Comparison of ENCODE assay signal across 16 cellular contexts in the genomic region with DNA sequence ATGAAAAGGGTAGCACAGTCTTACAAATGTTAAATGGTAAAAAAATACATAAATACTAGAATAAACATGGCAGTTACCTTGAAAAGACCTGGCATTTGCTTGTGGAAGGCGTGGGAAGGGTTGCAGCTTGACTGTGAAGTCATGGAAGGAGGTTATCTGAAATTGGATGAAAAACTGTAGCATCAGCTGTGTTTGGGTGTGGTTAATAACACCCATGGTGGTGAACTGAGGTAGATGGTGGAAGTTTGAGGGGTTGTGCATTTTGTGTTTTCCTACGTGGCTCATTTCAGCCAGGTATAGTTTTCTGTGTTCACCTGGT. TPM values are rescaled to one million over a fixed set of nuclear protein-coding genes. Genes with fewer than 3 reads are reported as not detected.
DNase-seq lines count a peak whose midpoint lies in the region; ATAC-seq and TF ChIP-seq lines count a peak whose summit lies in the region.
"Had no signal": no experiment of that assay in that cellular context is flagged by ENCODE, and none has a peak within 500 bp of the region (broad histone marks: within the 10 kb centered on the region; RNA-seq: fewer than 3 reads in every experiment).

No MANE protein-coding gene starts in this region.

- no peak overlapping the region for H2AFZ ChIP-seq in GM23248

- peak overlapping the region; percentile 99 for H3K4me2 ChIP-seq in GM23248 (ENCODE audit: unreplicated experiment)

- H3K36me3 ChIP-seq in GM23248 (ENCODE audit: low read depth): 0 out of 2 replicates have a peak, but pooled peaks cover 9% of the 10 kb centered on the region

- H3K27ac Mint-ChIP-seq in CD14-positive monocyte: peak overlapping the region; percentile 94 to 97 (median 95)
- H3K27ac Mint-ChIP-seq in dendritic cell treated with granulocyte-macrophage colony-stimulating factor and Interleukin-4, amounts not matched to agents 40 ng/mL and 50 ng/mL, for 4 days: peak overlapping the region; percentile 72
- peak overlapping the region; percentile 33 for H3K27ac Mint-ChIP-seq in progenitor cell of endocrine pancreas
- H3K27ac Mint-ChIP-seq: endodermal cell had no signal

- peak overlapping the region; percentile 80 for H3K9ac ChIP-seq in GM23248

- no peaks in the 10 kb centered on the region for H4K20me1 ChIP-seq in GM23248 (ENCODE audit: insufficient read depth)

- peaks cover 46% of the 10 kb centered on the region for H3K4me1 ChIP-seq in GM23248 (ENCODE audit: insufficient read depth)

- H3K27ac ChIP-seq in GM23248: peak overlapping the region; percentile 95

- H3K9me3 Mint-ChIP-seq in CD14-positive monocyte: no peaks in the 10 kb centered on the region
- no peaks in the 10 kb centered on the region for H3K9me3 Mint-ChIP-seq in dendritic cell treated with granulocyte-macrophage colony-stimulating factor and Interleukin-4, amounts not matched to agents 40 ng/mL and 50 ng/mL, for 4 days
- H3K9me3 Mint-ChIP-seq in progenitor cell of endocrine pancreas (ENCODE audit: low read depth): no peaks in the 10 kb centered on the region
- H3K9me3 Mint-ChIP-seq: endodermal cell had no signal

- H3K4me3 Mint-ChIP-seq in CD14-positive monocyte (peak overlapping the region in 1 of 2 donors; percentile 80), progenitor cell of endocrine pancreas (ENCODE audit: low read depth) (no peak overlapping the region)
- H3K4me3 Mint-ChIP-seq in dendritic cell treated with granulocyte-macrophage colony-stimulating factor and Interleukin-4, amounts not matched to agents 40 ng/mL and 50 ng/mL, for 4 days: no peak overlapping the region
- H3K4me3 Mint-ChIP-seq: endodermal cell had no signal

- intact Hi-C loops in CD14-positive monocyte (cut with micrococcal nuclease): loop anchor here (2.0 to 5.0 kb wide), 2 partner anchors 65 to 66 kb away; a partner anchor contains a TSS
- intact Hi-C loops in dendritic cell treated with granulocyte-macrophage colony-stimulating factor and Interleukin-4, amounts not matched to agents 40 ng/mL and 50 ng/mL, for 4 days (cut with micrococcal nuclease): loop anchor here (2.0 kb wide), 1 partner anchor 16 kb away; no protein-coding TSS in a partner anchor

- WGBS in GM23248 (ENCODE audit: low coverage in 1 of 2, low lambda C conversion rate in 2 of 2, missing lambda C conversion rate in 2 of 2), 2 experiments: 7 to 8% methylated on average over 2 of the region's 2 CpGs

- TF ChIP-seq CTCF in CD14-positive monocyte (IDR thresholded peaks at IDR 0.05) (no peak), progenitor cell of endocrine pancreas (IDR thresholded peaks at IDR 0.05; ENCODE audit: unreplicated experiment) (no peak)

- peaks cover 92% of the 10 kb centered on the region for H3K79me2 ChIP-seq in GM23248 (ENCODE audit: insufficient read depth)

- peaks cover 0 to 3% (median 0%) of the 10 kb centered on the region in 3 donors for H3K27me3 Mint-ChIP-seq in CD14-positive monocyte (ENCODE audit: low read depth in 3 of 3)
- H3K27me3 Mint-ChIP-seq in dendritic cell treated with granulocyte-macrophage colony-stimulating factor and Interleukin-4, amounts not matched to agents 40 ng/mL and 50 ng/mL, for 4 days: no peaks in the 10 kb centered on the region
- H3K27me3 Mint-ChIP-seq in progenitor cell of endocrine pancreas: no peaks in the 10 kb centered on the region

- no peaks in the 10 kb centered on the region for H3K27me3 ChIP-seq in GM23248 (replicated peaks; ENCODE audit: insufficient read depth)

- H3F3A ChIP-seq in GM23248 (ENCODE audit: insufficient read depth): peaks cover 34% of the 10 kb centered on the region

- H3K9me2 ChIP-seq in GM23248 (ENCODE audit: insufficient read depth): no peaks in the 10 kb centered on the region

- peak overlapping the region; percentile 65 for H3K4me3 ChIP-seq in GM23248

- in situ Hi-C loops in GM23248 (cut with MboI): loop anchor here (25.0 kb wide), 1 partner anchor 615 kb away; no protein-coding TSS in a partner anchor

- H3K9me3 ChIP-seq in GM23248 (ENCODE audit: low read depth): no peaks in the 10 kb centered on the region
- H3K9me3 ChIP-seq: Caco-2 had no signal

- H3K4me1 Mint-ChIP-seq in CD14-positive monocyte (peaks cover 66% of the 10 kb centered on the region), progenitor cell of endocrine pancreas (ENCODE audit: low read depth) (peaks cover 38% of the 10 kb centered on the region)
- H3K4me1 Mint-ChIP-seq in dendritic cell treated with granulocyte-macrophage colony-stimulating factor and Interleukin-4, amounts not matched to agents 40 ng/mL and 50 ng/mL, for 4 days (ENCODE audit: low read depth): peaks cover 54% of the 10 kb centered on the region

- no peak for ATAC-seq in GM21447 (IDR thresholded peaks at IDR 0.05; ENCODE audit: unreplicated experiment)
- ATAC-seq: Panc1 had no signal

- DNase-seq in CD14-positive monocyte (ENCODE audit: low spot score) (no peak), GM23248 (no peak), progenitor cell of endocrine pancreas (ENCODE audit: low spot score, unreplicated experiment) (no peak), islet precursor cell (no peak), activated gamma-delta T cell treated with Interleukin-2 at 50 U/mL for 16 hours (no peak)
- DNase-seq: endodermal cell; mesendoderm; NCI-H1417; NCI-H510A; stimulated activated CD4-positive, alpha-beta T cell treated with anti-CD3 and anti-CD28 coated beads, Interleukin-4, amount 100 ng/mL, for 24 hours; stimulated activated naive CD4-positive, alpha-beta T cell treated with Interleukin-2 at 50 U/mL for 16 hours; T1000 had no signal

- H3K36me3 Mint-ChIP-seq in CD14-positive monocyte: peaks cover 33 to 38% of the 10 kb centered on the region in 2 donors
- peaks cover 52% of the 10 kb centered on the region for H3K36me3 Mint-ChIP-seq in dendritic cell treated with granulocyte-macrophage colony-stimulating factor and Interleukin-4, amounts not matched to agents 40 ng/mL and 50 ng/mL, for 4 days (ENCODE audit: low read depth)
- H3K36me3 Mint-ChIP-seq in progenitor cell of endocrine pancreas (ENCODE audit: insufficient read depth): peaks cover 9% of the 10 kb centered on the region

RNA-seq across cellular contexts. Expression of a gene that starts 46.5 kb away (rescaled TPM):
- polyA plus RNA-seq in CD14-positive monocyte: 100 to 1,000 TPM; 101 to 135 TPM
- 78.2 and 79.5 TPM in 2 replicates for total RNA-seq in GM23248 (2014; rRNA removed; shearing (Covaris generic))
- 126 and 130 TPM in 2 replicates for polyA plus RNA-seq in GM23248 (2016; fragmentation: Nextera tagmentation; extraction: Ambion mirVana)
- total RNA-seq in progenitor cell of endocrine pancreas: 76.9 and 77.6 TPM in 2 replicates

Comparison
In these comparisons a context has a peak if more than half of its experiments do, and no peak if none do; other contexts are left out.
1. H3K27ac Mint-ChIP-seq: peak in every context shown above with its lines; median percentile 95 in CD14-positive monocyte; 72 in dendritic cell treated with granulocyte-macrophage colony-stimulating factor and Interleukin-4, amounts not matched to agents 40 ng/mL and 50 ng/mL, for 4 days; 33 in progenitor cell of endocrine pancreas.